1 cellular context compared by ENCODE assay signal in the genomic region with DNA sequence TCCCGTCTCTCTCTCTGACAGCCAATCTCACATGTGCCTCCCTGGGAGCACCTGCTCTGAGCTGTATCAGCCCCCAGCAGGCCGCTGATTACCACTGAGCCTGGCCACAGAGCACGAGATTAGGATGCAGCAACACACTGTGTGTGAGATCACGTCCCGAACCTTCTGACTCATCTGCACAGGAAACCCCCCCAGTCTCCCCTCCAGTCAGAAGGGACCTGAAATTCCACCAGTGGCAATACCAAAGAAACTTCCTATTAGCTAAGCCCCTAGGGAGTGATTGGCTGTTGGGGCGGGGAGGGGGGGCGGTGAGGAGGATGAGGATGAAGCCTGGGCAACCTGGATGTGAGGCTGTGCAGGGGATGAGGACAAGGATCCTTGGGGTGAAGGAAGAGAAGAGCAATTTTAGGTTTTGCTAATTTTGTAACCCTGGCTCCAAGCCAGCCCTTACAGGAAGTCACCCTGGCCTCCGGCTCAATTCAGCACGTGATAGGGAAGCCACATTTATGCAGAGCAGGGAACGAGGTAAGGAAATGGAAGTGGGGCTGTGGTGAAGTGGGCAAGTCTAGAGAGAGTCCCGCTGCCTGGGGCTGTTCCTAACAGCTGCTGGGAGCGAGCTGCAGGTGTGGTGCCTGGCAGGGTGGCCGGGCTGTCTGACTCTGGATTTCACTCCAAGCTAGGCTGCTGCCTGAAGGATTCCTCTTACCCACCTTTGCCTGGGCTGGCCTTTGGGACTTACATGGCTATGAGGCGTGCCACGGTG.
A peak's percentile ranks its signal among the peaks of the same experiment; 100 is the strongest.
TF ChIP-seq lines count a peak whose summit lies in the region.

No MANE protein-coding gene starts in this region.

TF ChIP-seq in K562, 482 proteins besides CTCF, POLR2A, EP300 and RAD21 (continued from another document and continues in another):
- TF ChIP-seq NFYB (IDR thresholded peaks at IDR 0.05; ENCODE audit: extremely low read depth, insufficient read length) (peak; percentile 50), SOX6 (IDR thresholded peaks at IDR 0.05) (peak; percentile 92), ZNF551 (CRISPR knock-in tag; IDR thresholded peaks at IDR 0.05) (no peak), MEIS2 (IDR thresholded peaks at IDR 0.05; ENCODE audit: partially characterized antibody) (peak; percentile 86), ZBTB1 (CRISPR knock-in tag; IDR thresholded peaks at IDR 0.05; ENCODE audit: borderline replicate concordance, low read depth) (no peak), CBFB (CRISPR knock-in tag; IDR thresholded peaks at IDR 0.05) (peak; percentile 94), ESRRA (IDR thresholded peaks at IDR 0.05; ENCODE audit: borderline replicate concordance, low read depth) (peak; percentile 77; the same call in 1 of the 2 replicates), PHB (CRISPR knock-in tag; IDR thresholded peaks at IDR 0.05) (no peak), MIER1 (IDR thresholded peaks at IDR 0.05; ENCODE audit: low read depth) (no peak), CHD1 (IDR thresholded peaks at IDR 0.05; ENCODE audit: low read length) (no peak), MTA1 (IDR thresholded peaks at IDR 0.05; ENCODE audit: borderline replicate concordance) (peak; percentile 75), BMI1 (IDR thresholded peaks at IDR 0.05; ENCODE audit: low read length) (no peak), RFX5 (IDR thresholded peaks at IDR 0.05; ENCODE audit: low read depth, low read length) (no peak), RAD51 (IDR thresholded peaks at IDR 0.05; ENCODE audit: borderline replicate concordance, low read depth) (peak; percentile 73), RBM22 (IDR thresholded peaks at IDR 0.05; ENCODE audit: low read depth, low read length, poor library complexity, severe bottlenecking) (no peak), ELF1 (tag; IDR thresholded peaks at IDR 0.05) (peak; percentile 79), SAFB (IDR thresholded peaks at IDR 0.05; ENCODE audit: borderline replicate concordance, low read depth, low read length) (no peak), CAMTA2 (CRISPR knock-in tag; conservative IDR thresholded peaks at IDR 0.05) (no peak), FOXK2 (conservative IDR thresholded peaks at IDR 0.05 in 1 of 2, IDR thresholded peaks at IDR 0.05 in 1 of 2; ENCODE audit: low read depth in 2 of 2) (peak; percentile 89 to 90), FOXA1 (IDR thresholded peaks at IDR 0.05; ENCODE audit: borderline replicate concordance) (no peak), ZNF584 (CRISPR knock-in tag; IDR thresholded peaks at IDR 0.05; ENCODE audit: low read depth) (peak; percentile 93), ZNF384 (IDR thresholded peaks at IDR 0.05; ENCODE audit: low read depth, low read length) (no peak; the same call in 1 of the 2 replicates), PRMT5 (CRISPR knock-in tag; IDR thresholded peaks at IDR 0.05) (no peak), LARP7 (IDR thresholded peaks at IDR 0.05) (no peak), ZNF707 (CRISPR knock-in tag; conservative IDR thresholded peaks at IDR 0.05) (no peak), HIVEP1 (CRISPR knock-in tag; IDR thresholded peaks at IDR 0.05) (peak; percentile 76; the same call in 1 of the 2 replicates), PML (IDR thresholded peaks at IDR 0.05; ENCODE audit: low read length) (peak; percentile 97), KHSRP (IDR thresholded peaks at IDR 0.05) (0 out of 2 replicates have a peak, but pooled peaks have one; percentile 48), SNRNP70 (optimal IDR thresholded peaks at IDR 0.05; ENCODE audit: low read depth, low read length) (no peak), ZNF778 (CRISPR knock-in tag; IDR thresholded peaks at IDR 0.05) (no peak), XRCC4 (IDR thresholded peaks at IDR 0.05; ENCODE audit: extremely low read depth, insufficient read depth, insufficient read length) (no peak), ZNF644 (tag; IDR thresholded peaks at IDR 0.05; ENCODE audit: low read depth) (peak; percentile 92), ZNF444 (CRISPR knock-in tag; IDR thresholded peaks at IDR 0.05) (no peak)
- TF ChIP-seq, protein P1, sequence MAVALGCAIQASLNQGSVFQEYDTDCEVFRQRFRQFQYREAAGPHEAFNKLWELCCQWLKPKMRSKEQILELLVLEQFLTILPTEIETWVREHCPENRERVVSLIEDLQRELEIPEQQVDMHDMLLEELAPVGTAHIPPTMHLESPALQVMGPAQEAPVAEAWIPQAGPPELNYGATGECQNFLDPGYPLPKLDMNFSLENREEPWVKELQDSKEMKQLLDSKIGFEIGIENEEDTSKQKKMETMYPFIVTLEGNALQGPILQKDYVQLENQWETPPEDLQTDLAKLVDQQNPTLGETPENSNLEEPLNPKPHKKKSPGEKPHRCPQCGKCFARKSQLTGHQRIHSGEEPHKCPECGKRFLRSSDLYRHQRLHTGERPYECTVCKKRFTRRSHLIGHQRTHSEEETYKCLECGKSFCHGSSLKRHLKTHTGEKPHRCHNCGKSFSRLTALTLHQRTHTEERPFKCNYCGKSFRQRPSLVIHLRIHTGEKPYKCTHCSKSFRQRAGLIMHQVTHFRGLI (CRISPR knock-in tag; IDR thresholded peaks at IDR 0.05): no peak
- TF ChIP-seq, protein P2, sequence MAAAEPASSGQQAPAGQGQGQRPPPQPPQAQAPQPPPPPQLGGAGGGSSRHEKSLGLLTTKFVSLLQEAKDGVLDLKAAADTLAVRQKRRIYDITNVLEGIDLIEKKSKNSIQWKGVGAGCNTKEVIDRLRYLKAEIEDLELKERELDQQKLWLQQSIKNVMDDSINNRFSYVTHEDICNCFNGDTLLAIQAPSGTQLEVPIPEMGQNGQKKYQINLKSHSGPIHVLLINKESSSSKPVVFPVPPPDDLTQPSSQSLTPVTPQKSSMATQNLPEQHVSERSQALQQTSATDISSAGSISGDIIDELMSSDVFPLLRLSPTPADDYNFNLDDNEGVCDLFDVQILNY (CRISPR knock-in tag; IDR thresholded peaks at IDR 0.05): no peak
- TF ChIP-seq, protein P3, sequence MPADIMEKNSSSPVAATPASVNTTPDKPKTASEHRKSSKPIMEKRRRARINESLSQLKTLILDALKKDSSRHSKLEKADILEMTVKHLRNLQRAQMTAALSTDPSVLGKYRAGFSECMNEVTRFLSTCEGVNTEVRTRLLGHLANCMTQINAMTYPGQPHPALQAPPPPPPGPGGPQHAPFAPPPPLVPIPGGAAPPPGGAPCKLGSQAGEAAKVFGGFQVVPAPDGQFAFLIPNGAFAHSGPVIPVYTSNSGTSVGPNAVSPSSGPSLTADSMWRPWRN (IDR thresholded peaks at IDR 0.05; ENCODE audit: low read depth): peak; percentile 84
- TF ChIP-seq, protein P4, sequence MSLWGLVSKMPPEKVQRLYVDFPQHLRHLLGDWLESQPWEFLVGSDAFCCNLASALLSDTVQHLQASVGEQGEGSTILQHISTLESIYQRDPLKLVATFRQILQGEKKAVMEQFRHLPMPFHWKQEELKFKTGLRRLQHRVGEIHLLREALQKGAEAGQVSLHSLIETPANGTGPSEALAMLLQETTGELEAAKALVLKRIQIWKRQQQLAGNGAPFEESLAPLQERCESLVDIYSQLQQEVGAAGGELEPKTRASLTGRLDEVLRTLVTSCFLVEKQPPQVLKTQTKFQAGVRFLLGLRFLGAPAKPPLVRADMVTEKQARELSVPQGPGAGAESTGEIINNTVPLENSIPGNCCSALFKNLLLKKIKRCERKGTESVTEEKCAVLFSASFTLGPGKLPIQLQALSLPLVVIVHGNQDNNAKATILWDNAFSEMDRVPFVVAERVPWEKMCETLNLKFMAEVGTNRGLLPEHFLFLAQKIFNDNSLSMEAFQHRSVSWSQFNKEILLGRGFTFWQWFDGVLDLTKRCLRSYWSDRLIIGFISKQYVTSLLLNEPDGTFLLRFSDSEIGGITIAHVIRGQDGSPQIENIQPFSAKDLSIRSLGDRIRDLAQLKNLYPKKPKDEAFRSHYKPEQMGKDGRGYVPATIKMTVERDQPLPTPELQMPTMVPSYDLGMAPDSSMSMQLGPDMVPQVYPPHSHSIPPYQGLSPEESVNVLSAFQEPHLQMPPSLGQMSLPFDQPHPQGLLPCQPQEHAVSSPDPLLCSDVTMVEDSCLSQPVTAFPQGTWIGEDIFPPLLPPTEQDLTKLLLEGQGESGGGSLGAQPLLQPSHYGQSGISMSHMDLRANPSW (CRISPR knock-in tag; IDR thresholded peaks at IDR 0.05): no peak; the same call in 1 of the 2 replicates
- TF ChIP-seq, protein P5, sequence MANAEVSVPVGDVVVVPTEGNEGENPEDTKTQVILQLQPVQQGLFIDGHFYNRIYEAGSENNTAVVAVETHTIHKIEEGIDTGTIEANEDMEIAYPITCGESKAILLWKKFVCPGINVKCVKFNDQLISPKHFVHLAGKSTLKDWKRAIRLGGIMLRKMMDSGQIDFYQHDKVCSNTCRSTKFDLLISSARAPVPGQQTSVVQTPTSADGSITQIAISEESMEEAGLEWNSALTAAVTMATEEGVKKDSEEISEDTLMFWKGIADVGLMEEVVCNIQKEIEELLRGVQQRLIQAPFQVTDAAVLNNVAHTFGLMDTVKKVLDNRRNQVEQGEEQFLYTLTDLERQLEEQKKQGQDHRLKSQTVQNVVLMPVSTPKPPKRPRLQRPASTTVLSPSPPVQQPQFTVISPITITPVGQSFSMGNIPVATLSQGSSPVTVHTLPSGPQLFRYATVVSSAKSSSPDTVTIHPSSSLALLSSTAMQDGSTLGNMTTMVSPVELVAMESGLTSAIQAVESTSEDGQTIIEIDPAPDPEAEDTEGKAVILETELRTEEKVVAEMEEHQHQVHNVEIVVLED (CRISPR knock-in tag; IDR thresholded peaks at IDR 0.05): no peak
- TF ChIP-seq, protein P6, sequence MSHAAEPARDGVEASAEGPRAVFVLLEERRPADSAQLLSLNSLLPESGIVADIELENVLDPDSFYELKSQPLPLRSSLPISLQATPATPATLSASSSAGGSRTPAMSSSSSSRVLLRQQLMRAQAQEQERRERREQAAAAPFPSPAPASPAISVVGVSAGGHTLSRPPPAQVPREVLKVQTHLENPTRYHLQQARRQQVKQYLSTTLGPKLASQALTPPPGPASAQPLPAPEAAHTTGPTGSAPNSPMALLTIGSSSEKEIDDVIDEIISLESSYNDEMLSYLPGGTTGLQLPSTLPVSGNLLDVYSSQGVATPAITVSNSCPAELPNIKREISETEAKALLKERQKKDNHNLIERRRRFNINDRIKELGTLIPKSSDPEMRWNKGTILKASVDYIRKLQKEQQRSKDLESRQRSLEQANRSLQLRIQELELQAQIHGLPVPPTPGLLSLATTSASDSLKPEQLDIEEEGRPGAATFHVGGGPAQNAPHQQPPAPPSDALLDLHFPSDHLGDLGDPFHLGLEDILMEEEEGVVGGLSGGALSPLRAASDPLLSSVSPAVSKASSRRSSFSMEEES (CRISPR knock-in tag; IDR thresholded peaks at IDR 0.05): no peak; the same call in 1 of the 2 replicates
- TF ChIP-seq, protein P7, sequence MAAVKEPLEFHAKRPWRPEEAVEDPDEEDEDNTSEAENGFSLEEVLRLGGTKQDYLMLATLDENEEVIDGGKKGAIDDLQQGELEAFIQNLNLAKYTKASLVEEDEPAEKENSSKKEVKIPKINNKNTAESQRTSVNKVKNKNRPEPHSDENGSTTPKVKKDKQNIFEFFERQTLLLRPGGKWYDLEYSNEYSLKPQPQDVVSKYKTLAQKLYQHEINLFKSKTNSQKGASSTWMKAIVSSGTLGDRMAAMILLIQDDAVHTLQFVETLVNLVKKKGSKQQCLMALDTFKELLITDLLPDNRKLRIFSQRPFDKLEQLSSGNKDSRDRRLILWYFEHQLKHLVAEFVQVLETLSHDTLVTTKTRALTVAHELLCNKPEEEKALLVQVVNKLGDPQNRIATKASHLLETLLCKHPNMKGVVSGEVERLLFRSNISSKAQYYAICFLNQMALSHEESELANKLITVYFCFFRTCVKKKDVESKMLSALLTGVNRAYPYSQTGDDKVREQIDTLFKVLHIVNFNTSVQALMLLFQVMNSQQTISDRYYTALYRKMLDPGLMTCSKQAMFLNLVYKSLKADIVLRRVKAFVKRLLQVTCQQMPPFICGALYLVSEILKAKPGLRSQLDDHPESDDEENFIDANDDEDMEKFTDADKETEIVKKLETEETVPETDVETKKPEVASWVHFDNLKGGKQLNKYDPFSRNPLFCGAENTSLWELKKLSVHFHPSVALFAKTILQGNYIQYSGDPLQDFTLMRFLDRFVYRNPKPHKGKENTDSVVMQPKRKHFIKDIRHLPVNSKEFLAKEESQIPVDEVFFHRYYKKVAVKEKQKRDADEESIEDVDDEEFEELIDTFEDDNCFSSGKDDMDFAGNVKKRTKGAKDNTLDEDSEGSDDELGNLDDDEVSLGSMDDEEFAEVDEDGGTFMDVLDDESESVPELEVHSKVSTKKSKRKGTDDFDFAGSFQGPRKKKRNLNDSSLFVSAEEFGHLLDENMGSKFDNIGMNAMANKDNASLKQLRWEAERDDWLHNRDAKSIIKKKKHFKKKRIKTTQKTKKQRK (IDR thresholded peaks at IDR 0.05; ENCODE audit: borderline replicate concordance, low read depth, low read length): no peak
- TF ChIP-seq, protein P8, sequence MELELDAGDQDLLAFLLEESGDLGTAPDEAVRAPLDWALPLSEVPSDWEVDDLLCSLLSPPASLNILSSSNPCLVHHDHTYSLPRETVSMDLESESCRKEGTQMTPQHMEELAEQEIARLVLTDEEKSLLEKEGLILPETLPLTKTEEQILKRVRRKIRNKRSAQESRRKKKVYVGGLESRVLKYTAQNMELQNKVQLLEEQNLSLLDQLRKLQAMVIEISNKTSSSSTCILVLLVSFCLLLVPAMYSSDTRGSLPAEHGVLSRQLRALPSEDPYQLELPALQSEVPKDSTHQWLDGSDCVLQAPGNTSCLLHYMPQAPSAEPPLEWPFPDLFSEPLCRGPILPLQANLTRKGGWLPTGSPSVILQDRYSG (tag; conservative IDR thresholded peaks at IDR 0.05; ENCODE audit: low read depth): no peak
- TF ChIP-seq, protein P9, sequence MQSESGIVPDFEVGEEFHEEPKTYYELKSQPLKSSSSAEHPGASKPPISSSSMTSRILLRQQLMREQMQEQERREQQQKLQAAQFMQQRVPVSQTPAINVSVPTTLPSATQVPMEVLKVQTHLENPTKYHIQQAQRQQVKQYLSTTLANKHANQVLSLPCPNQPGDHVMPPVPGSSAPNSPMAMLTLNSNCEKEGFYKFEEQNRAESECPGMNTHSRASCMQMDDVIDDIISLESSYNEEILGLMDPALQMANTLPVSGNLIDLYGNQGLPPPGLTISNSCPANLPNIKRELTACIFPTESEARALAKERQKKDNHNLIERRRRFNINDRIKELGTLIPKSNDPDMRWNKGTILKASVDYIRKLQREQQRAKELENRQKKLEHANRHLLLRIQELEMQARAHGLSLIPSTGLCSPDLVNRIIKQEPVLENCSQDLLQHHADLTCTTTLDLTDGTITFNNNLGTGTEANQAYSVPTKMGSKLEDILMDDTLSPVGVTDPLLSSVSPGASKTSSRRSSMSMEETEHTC (IDR thresholded peaks at IDR 0.05): peak; percentile 98
- TF ChIP-seq, protein P10, sequence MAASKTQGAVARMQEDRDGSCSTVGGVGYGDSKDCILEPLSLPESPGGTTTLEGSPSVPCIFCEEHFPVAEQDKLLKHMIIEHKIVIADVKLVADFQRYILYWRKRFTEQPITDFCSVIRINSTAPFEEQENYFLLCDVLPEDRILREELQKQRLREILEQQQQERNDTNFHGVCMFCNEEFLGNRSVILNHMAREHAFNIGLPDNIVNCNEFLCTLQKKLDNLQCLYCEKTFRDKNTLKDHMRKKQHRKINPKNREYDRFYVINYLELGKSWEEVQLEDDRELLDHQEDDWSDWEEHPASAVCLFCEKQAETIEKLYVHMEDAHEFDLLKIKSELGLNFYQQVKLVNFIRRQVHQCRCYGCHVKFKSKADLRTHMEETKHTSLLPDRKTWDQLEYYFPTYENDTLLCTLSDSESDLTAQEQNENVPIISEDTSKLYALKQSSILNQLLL (CRISPR knock-in tag; IDR thresholded peaks at IDR 0.05; ENCODE audit: borderline replicate concordance): no peak
- TF ChIP-seq, protein P11, sequence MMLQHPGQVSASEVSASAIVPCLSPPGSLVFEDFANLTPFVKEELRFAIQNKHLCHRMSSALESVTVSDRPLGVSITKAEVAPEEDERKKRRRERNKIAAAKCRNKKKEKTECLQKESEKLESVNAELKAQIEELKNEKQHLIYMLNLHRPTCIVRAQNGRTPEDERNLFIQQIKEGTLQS (IDR thresholded peaks at IDR 0.05): peak; percentile 99
- TF ChIP-seq, protein P11 (CRISPR knock-in tag; conservative IDR thresholded peaks at IDR 0.05): peak; percentile 98
